18 cellular contexts compared by ENCODE assay signal in genomic region chr1:67634396-67634935, GRCh38.
"Had no signal": no experiment of that assay in that cellular context is flagged by ENCODE, and none has a peak within 500 bp of the region (broad histone marks: within the 10 kb centered on the region; RNA-seq: fewer than 3 reads in every experiment).

No MANE protein-coding gene starts in this region.

- H3K9me3 ChIP-seq: colonic mucosa, gastrocnemius medialis, left lung, suprapubic skin, upper lobe of left lung had no signal

- H3K4me3 ChIP-seq: colonic mucosa, gastrocnemius medialis, left lung, suprapubic skin, upper lobe of left lung had no signal

- H3K36me3 ChIP-seq: colonic mucosa, gastrocnemius medialis, left lung, suprapubic skin, upper lobe of left lung had no signal

- ATAC-seq: activated naive CD8-positive, alpha-beta T cell treated with anti-CD3 and anti-CD28 coated beads, Interleukin-2, amount 50 U/mL, for 24 hours; activated T-helper 17 cell treated with anti-CD3 and anti-CD28 coated beads, Interleukin-2, amount 50 U/mL, for 72 hours; gastrocnemius medialis; left lung; WTC11 had no signal

- H3K4me1 ChIP-seq: gastrocnemius medialis, left lung, upper lobe of left lung had no signal

- H3K27ac ChIP-seq: gastrocnemius medialis, left lung, suprapubic skin, upper lobe of left lung had no signal

- H3K27me3 ChIP-seq: colonic mucosa, gastrocnemius medialis, left lung, suprapubic skin, upper lobe of left lung had no signal

- DNase-seq: activated CD4-positive, alpha-beta memory T cell treated with anti-CD3 and anti-CD28 coated beads for 36 hours; activated CD4-positive, alpha-beta T cell treated with anti-CD3 and anti-CD28 coated beads for 4 hours; activated naive CD4-positive, alpha-beta T cell treated with anti-CD3 and anti-CD28 coated beads, Interleukin-2, amount 10 ng/mL, durations not matched to agents 7 days and 5 days; activated naive CD8-positive, alpha-beta T cell treated with anti-CD3 and anti-CD28 coated beads, Interleukin-2, amount 50 U/mL, for 24 hours; anterior cingulate cortex; colonic mucosa; erythroblast; gastrocnemius medialis; head of caudate nucleus; kidney; left lung; midbrain; stimulated activated naive CD4-positive, alpha-beta T cell; T-helper 2 cell; upper lobe of left lung had no signal
